In genomic region chr22:40628354-40629042, GRCh38 we compare ENCODE assay signal across 1 cellular context.
TF ChIP-seq lines count a peak whose summit lies in the region.

No MANE protein-coding gene starts in this region.

TF ChIP-seq in HEK293, 187 proteins besides CTCF, POLR2A, EP300 and RAD21 (continued from another document):
- no peak for TF ChIP-seq ZNF398 (tag by site-specific recombination; IDR thresholded peaks at IDR 0.05)
- no peak for TF ChIP-seq ZNF654 (tag by site-specific recombination; IDR thresholded peaks at IDR 0.05; ENCODE audit: low read depth)
- no peak for TF ChIP-seq ZNF76 (tag by site-specific recombination; IDR thresholded peaks at IDR 0.05; ENCODE audit: borderline replicate concordance, low read depth)
- no peak for TF ChIP-seq ZNF138 (tag by site-specific recombination; IDR thresholded peaks at IDR 0.05; ENCODE audit: borderline replicate concordance)
- TF ChIP-seq ZNF302 (tag by site-specific recombination; IDR thresholded peaks at IDR 0.05; ENCODE audit: low read depth), result no peak
- no peak for TF ChIP-seq ZNF175 (tag by site-specific recombination; IDR thresholded peaks at IDR 0.05)
